In genomic region chr2:241161646-241162281, GRCh38 we compare ENCODE assay signal across 10 cellular contexts. TPM values are rescaled to one million over a fixed set of nuclear protein-coding genes. Genes with fewer than 3 reads are reported as not detected.
DNase-seq lines count a peak whose midpoint lies in the region; ATAC-seq lines count a peak whose summit lies in the region.
"Had no signal": no experiment of that assay in that cellular context is flagged by ENCODE, and none has a peak within 500 bp of the region (broad histone marks: within the 10 kb centered on the region; RNA-seq: fewer than 3 reads in every experiment).

No MANE protein-coding gene starts in this region.

- intact Hi-C loops in left colon (cut with DNase I, micrococcal nuclease): no loop called here

- peak overlapping the region in 2 of 5 donors; percentile 11 to 19 for H3K4me3 ChIP-seq in subcutaneous abdominal adipose tissue (ENCODE audit: low read depth in 1 of 5, low read length in 5 of 5)

- H3K4me1 ChIP-seq in subcutaneous abdominal adipose tissue (ENCODE audit: control insufficient read depth in 5 of 5, insufficient read depth in 5 of 5, low read length in 5 of 5): peaks cover 7 to 24% (median 13%) of the 10 kb centered on the region in 5 donors

- no peaks in the 10 kb centered on the region for H3K27me3 ChIP-seq in subcutaneous abdominal adipose tissue (ENCODE audit: control insufficient read depth in 5 of 5, insufficient read depth in 4 of 5, low read length in 5 of 5)

- peak overlapping the region in 2 of 5 donors; percentile 16 to 56 for H3K9ac ChIP-seq in subcutaneous abdominal adipose tissue (ENCODE audit: low read length in 5 of 5)

- H3K27ac ChIP-seq in caudate nucleus (ENCODE audit: low read depth, low read length) (peak overlapping the region; percentile 86), subcutaneous abdominal adipose tissue (ENCODE audit: low read depth, low read length) (peak overlapping the region; percentile 75)

- ATAC-seq in left colon: peak; percentile 29
- no peak for ATAC-seq in GM21381 (IDR thresholded peaks at IDR 0.05; ENCODE audit: unreplicated experiment)
- no peak for ATAC-seq in GM21360 (IDR thresholded peaks at IDR 0.05; ENCODE audit: unreplicated experiment)
- no peak for ATAC-seq in HG02588 (IDR thresholded peaks at IDR 0.05; ENCODE audit: unreplicated experiment)

- DNase-seq in HK-2 (ENCODE audit: unreplicated experiment): peak; percentile 22
- peak in 49 of 61 donors; percentile 15 to 89 (median 59) for DNase-seq in caudate nucleus (lab: John Stamatoyannopoulos, UW)
- DNase-seq in left colon: peak; percentile 23 to 64
- no peak for DNase-seq in epidermal melanocyte (ENCODE audit: insufficient read length, low spot score)
- DNase-seq: activated CD4-positive, alpha-beta T cell treated with anti-CD3 and anti-CD28 coated beads, Interleukin-2, amount 50 U/mL, for 4 hours; NCI-H524 had no signal

- peaks cover 0 to 64% (median 53%) of the 10 kb centered on the region in 5 donors for H3K36me3 ChIP-seq in subcutaneous abdominal adipose tissue (ENCODE audit: control insufficient read depth in 5 of 5, insufficient read depth in 5 of 5, low read length in 5 of 5)

- H3K9me3 ChIP-seq in subcutaneous abdominal adipose tissue (ENCODE audit: control insufficient read depth in 5 of 5, low read length in 5 of 5): no peaks in the 10 kb centered on the region

RNA-seq across cellular contexts. Expression of gene PPP1R7, which starts 11.5 kb away (rescaled TPM):
- 10 to 100 TPM; 56.0 to 58.7 TPM for total RNA-seq in left colon

RNA-seq across cellular contexts. Expression of gene PASK, which starts 12.5 kb away (rescaled TPM):
- 10 to 100 TPM; 12.3 to 14.8 TPM for total RNA-seq in left colon

RNA-seq across cellular contexts. Expression of gene ANO7, which starts 26.7 kb away (rescaled TPM):
- 100 to 1,000 TPM in 1 of 2 donors, 10 to 100 TPM in 1; 75.4 to 114 TPM for total RNA-seq in left colon

RNA-seq across cellular contexts. Expression of gene MTERF4, which starts 59.7 kb away (rescaled TPM):
- 10 to 100 TPM; 27.7 to 28.7 TPM for total RNA-seq in left colon
